In genomic region chr20:17655865-17656489, GRCh38 we compare ENCODE assay signal across 18 cellular contexts. TPM values are rescaled to one million over a fixed set of nuclear protein-coding genes. Genes with fewer than 3 reads are reported as not detected.
DNase-seq lines count a peak whose midpoint lies in the region; ATAC-seq, FAIRE-seq and TF ChIP-seq lines count a peak whose summit lies in the region.
"Had no signal": no experiment of that assay in that cellular context is flagged by ENCODE, and none has a peak within 500 bp of the region (broad histone marks: within the 10 kb centered on the region; RNA-seq: fewer than 3 reads in every experiment).

No MANE protein-coding gene starts in this region.

- H3K36me3 ChIP-seq in iPS-18a (ENCODE audit: control insufficient read depth, low read depth, low read length) (peaks cover 18% of the 10 kb centered on the region), MM.1S (replicated peaks; ENCODE audit: insufficient read depth, low read length) (peaks cover 27% of the 10 kb centered on the region; the same call in 1 of the 2 replicates)
- H3K36me3 ChIP-seq: prostate gland had no signal

- POLR2A ChIA-PET in activated CD8-positive, alpha-beta T cell treated with anti-CD3 and anti-CD28 coated beads for 36 hours (lab: Charles Lee) = no interaction called here

- no peak overlapping the region for H3K4me2 ChIP-seq in MM.1S (ENCODE audit: low read depth, low read length)

- H3K4me3 ChIP-seq in iPS-18a (ENCODE audit: low read length) (peak overlapping the region; percentile 2), MM.1S (ENCODE audit: low read length) (no peak overlapping the region)
- H3K4me3 ChIP-seq: prostate gland had no signal

- no peaks in the 10 kb centered on the region; the same call in none of the 2 replicates for H3F3A ChIP-seq in MM.1S (ENCODE audit: insufficient read depth, low read length)

- TF ChIP-seq POLR2A in H54 (IDR thresholded peaks at IDR 0.05; ENCODE audit: low read depth, low read length) = no peak
- no peak for TF ChIP-seq POLR2A in GM12892 (IDR thresholded peaks at IDR 0.05; ENCODE audit: low read depth, low read length)

- H3K27me3 ChIP-seq in iPS-18a (ENCODE audit: control insufficient read depth, insufficient read depth, low read length) (no peaks in the 10 kb centered on the region), MM.1S (replicated peaks; ENCODE audit: insufficient read depth, low read length) (no peaks in the 10 kb centered on the region)

- H4K20me1 ChIP-seq in MM.1S (ENCODE audit: insufficient read depth, low read length) = peaks cover 54% of the 10 kb centered on the region

- FAIRE-seq in H54 (lab: Jason Lieb, UNC) = no peak
- no peak for FAIRE-seq in GM12892 (lab: Jason Lieb, UNC)

- peak; percentile 75 for DNase-seq in AG08395 (ENCODE audit: low spot score)
- peak; percentile 29 for DNase-seq in H54 (ENCODE audit: insufficient read length, low spot score)
- DNase-seq in activated CD8-positive, alpha-beta T cell treated with anti-CD3 and anti-CD28 coated beads for 36 hours = peak; percentile 22
- DNase-seq in mesenteric fat pad (ENCODE audit: low spot score) = no peak
- no peak for DNase-seq in MM.1S
- no peak for DNase-seq in GM12892 (ENCODE audit: insufficient read length)
- DNase-seq: activated CD4-positive, CD25-positive, alpha-beta regulatory T cell treated with anti-CD3 and anti-CD28 coated beads, Interleukin-2, amount 50 U/mL, for 72 hours; NCI-H1436 treated with DMSO at 0.1 percent for 48 hours; NCI-H69; stimulated activated CD4-positive, alpha-beta T cell treated with anti-CD3 and anti-CD28 coated beads, Interleukin-4, amount 100 ng/mL, for 1 hour; stimulated activated naive CD4-positive, alpha-beta T cell had no signal

- H3K9me3 ChIP-seq in iPS-18a (ENCODE audit: control insufficient read depth, low read depth, low read length) (no peaks in the 10 kb centered on the region), MM.1S (replicated peaks; ENCODE audit: insufficient read depth, low read length) (no peaks in the 10 kb centered on the region)
- H3K9me3 ChIP-seq: prostate gland had no signal

- H3K4me1 Mint-ChIP-seq in activated CD8-positive, alpha-beta T cell treated with anti-CD3 and anti-CD28 coated beads for 36 hours (ENCODE audit: low read depth) = peaks cover 23% of the 10 kb centered on the region

- H3K27ac Mint-ChIP-seq in activated CD8-positive, alpha-beta T cell treated with anti-CD3 and anti-CD28 coated beads for 36 hours = no peak overlapping the region
- H3K27ac Mint-ChIP-seq: activated T-helper 1 cell treated with anti-CD3 and anti-CD28 coated beads, Interleukin-12 subunit alpha, Interleukin-12 subunit beta, Interleukin-2, Interleukin-4 antibody, amounts not matched to agents 30 ng/mL and 10 ng/mL and 1 ng/mL, durations not matched to agents 14 hours and 24 hours and 36 hours had no signal

- no peak overlapping the region for H3K27ac ChIP-seq in iPS-18a (ENCODE audit: low read length)
- no peak overlapping the region for H3K27ac ChIP-seq in MM.1S (ENCODE audit: low read length)
- H3K27ac ChIP-seq: epithelial cell of prostate, prostate gland had no signal

- H3K4me3 Mint-ChIP-seq in activated CD8-positive, alpha-beta T cell treated with anti-CD3 and anti-CD28 coated beads for 36 hours = no peak overlapping the region
- H3K4me3 Mint-ChIP-seq: activated T-helper 1 cell treated with anti-CD3 and anti-CD28 coated beads, Interleukin-12 subunit alpha, Interleukin-12 subunit beta, Interleukin-2, Interleukin-4 antibody, amounts not matched to agents 30 ng/mL and 10 ng/mL and 1 ng/mL, durations not matched to agents 14 hours and 24 hours and 36 hours; CD14-positive monocyte had no signal

- H3K9ac ChIP-seq in iPS-18a (ENCODE audit: low read length) (no peak overlapping the region), MM.1S (ENCODE audit: low read length) (no peak overlapping the region)

- no peak overlapping the region for H2AFZ ChIP-seq in MM.1S (ENCODE audit: low read length)

- ATAC-seq in activated CD8-positive, alpha-beta T cell treated with anti-CD3 and anti-CD28 coated beads for 36 hours = no peak
- no peak for ATAC-seq in GM19455 (IDR thresholded peaks at IDR 0.05; ENCODE audit: unreplicated experiment)

- H3K4me1 ChIP-seq in iPS-18a (ENCODE audit: control insufficient read depth, low read depth, low read length) (peaks cover 19% of the 10 kb centered on the region), MM.1S (ENCODE audit: low read length) (no peaks in the 10 kb centered on the region)

- peaks cover 100% of the 10 kb centered on the region for H3K79me2 ChIP-seq in MM.1S (ENCODE audit: low read length)

- H3K36me3 Mint-ChIP-seq in activated CD8-positive, alpha-beta T cell treated with anti-CD3 and anti-CD28 coated beads for 36 hours (ENCODE audit: low read depth) = peaks cover 34% of the 10 kb centered on the region

- no peak for TF ChIP-seq CTCF in activated CD8-positive, alpha-beta T cell treated with anti-CD3 and anti-CD28 coated beads for 36 hours (IDR thresholded peaks at IDR 0.05)
- no peak for TF ChIP-seq CTCF in MM.1S (IDR thresholded peaks at IDR 0.05; ENCODE audit: low read length)

- peaks cover 10% of the 10 kb centered on the region for H3K9me3 Mint-ChIP-seq in activated CD8-positive, alpha-beta T cell treated with anti-CD3 and anti-CD28 coated beads for 36 hours
- H3K9me3 Mint-ChIP-seq: activated T-helper 1 cell treated with anti-CD3 and anti-CD28 coated beads, Interleukin-12 subunit alpha, Interleukin-12 subunit beta, Interleukin-2, Interleukin-4 antibody, amounts not matched to agents 30 ng/mL and 10 ng/mL and 1 ng/mL, durations not matched to agents 14 hours and 24 hours and 36 hours had no signal

- no peaks in the 10 kb centered on the region for H3K27me3 Mint-ChIP-seq in activated CD8-positive, alpha-beta T cell treated with anti-CD3 and anti-CD28 coated beads for 36 hours

- no peaks in the 10 kb centered on the region for H3K9me2 ChIP-seq in MM.1S (replicated peaks; ENCODE audit: insufficient read depth, low read length)

- intact Hi-C loops in activated CD8-positive, alpha-beta T cell treated with anti-CD3 and anti-CD28 coated beads for 36 hours (cut with micrococcal nuclease) = no loop called here

- CTCF ChIA-PET in activated CD8-positive, alpha-beta T cell treated with anti-CD3 and anti-CD28 coated beads for 36 hours (lab: Charles Lee) = interaction anchor here (1.0 to 2.7 kb wide), 3 partner anchors 27 to 151 kb away, joined by 3 to 11 read pairs (median 5); partner anchors contain the start of gene RRBP1

RNA-seq across cellular contexts. Expression of gene RRBP1, which starts 26.1 kb away (rescaled TPM):
- 10 to 100 TPM; 35.2 to 35.9 TPM for total RNA-seq in activated CD8-positive, alpha-beta T cell treated with anti-CD3 and anti-CD28 coated beads for 36 hours
- total RNA-seq in mesenteric fat pad = 170 TPM
- 22.3 TPM for polyA plus RNA-seq in GM12892 (2012; ENCODE audit: missing spikeins)

RNA-seq across cellular contexts. Expression of gene BANF2, which starts 43.8 kb away (rescaled TPM):
- total RNA-seq in activated CD8-positive, alpha-beta T cell treated with anti-CD3 and anti-CD28 coated beads for 36 hours = not detected
- total RNA-seq in mesenteric fat pad = not detected
- polyA plus RNA-seq in GM12892 (2012; ENCODE audit: missing spikeins) = not detected
- total RNA-seq: activated T-helper 1 cell treated with anti-CD3 and anti-CD28 coated beads, Interleukin-12 subunit alpha, Interleukin-12 subunit beta, Interleukin-2, Interleukin-4 antibody, amounts not matched to agents 30 ng/mL and 10 ng/mL and 1 ng/mL, durations not matched to agents 14 hours and 24 hours and 36 hours; SK-MEL-5 had no signal
- polyA plus RNA-seq: CD14-positive monocyte had no signal

Comparison
In these comparisons a context has a peak if more than half of its experiments do, and no peak if none do; other contexts are left out.
1. DNase-seq: peak in AG08395 (single experiment), H54 (single experiment) and activated CD8-positive, alpha-beta T cell treated with anti-CD3 and anti-CD28 coated beads for 36 hours (single experiment); none in mesenteric fat pad (single experiment), MM.1S (single experiment) and GM12892 (single experiment).